25 cellular contexts compared by ENCODE assay signal in the genomic region with DNA sequence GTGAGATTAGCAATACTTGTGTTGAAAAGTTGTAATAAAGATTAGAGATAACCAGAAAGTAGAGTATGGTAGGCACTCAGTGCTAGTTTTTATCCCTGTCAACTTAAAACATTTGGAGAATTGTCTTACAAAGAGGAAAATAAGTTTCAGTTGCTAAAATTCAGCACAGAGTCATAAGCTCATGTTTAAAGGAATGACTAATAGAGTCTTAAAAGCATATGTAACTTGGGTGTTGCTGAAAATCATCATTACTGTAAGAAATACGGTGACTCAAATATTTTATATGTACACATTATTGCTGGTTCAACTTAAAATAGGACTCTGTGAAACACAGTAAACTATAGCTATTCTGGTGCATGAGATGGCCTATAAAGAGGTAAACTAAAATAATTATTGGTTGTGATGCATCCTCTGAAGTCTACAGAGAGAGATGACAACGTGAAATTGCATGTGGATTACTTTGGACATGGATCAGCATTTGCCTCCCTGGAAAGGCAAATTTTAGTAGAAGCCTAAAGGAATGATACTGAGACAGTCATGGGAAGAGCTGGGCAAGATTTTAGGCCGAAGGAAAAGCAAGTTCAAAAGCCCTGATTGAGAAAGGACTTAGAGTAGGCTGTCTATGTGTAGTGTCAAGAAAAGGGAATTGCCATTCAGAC. TPM values are rescaled to one million over a fixed set of nuclear protein-coding genes. Genes with fewer than 3 reads are reported as not detected.
"Had no signal": no experiment of that assay in that cellular context is flagged by ENCODE, and none has a peak within 500 bp of the region (broad histone marks: within the 10 kb centered on the region; RNA-seq: fewer than 3 reads in every experiment).

No MANE protein-coding gene starts in this region.

- H3K27me3 ChIP-seq: brain microvascular endothelial cell, esophagus muscularis mucosa, pancreas, right atrium auricular region, tibial nerve had no signal

- H3K27ac ChIP-seq: brain microvascular endothelial cell, esophagus muscularis mucosa, pancreas, psoas muscle, right atrium auricular region, tibial nerve, VCaP had no signal

- H3K9me3 ChIP-seq: esophagus muscularis mucosa, pancreas, psoas muscle, right atrium auricular region, tibial nerve had no signal

- H3K4me3 ChIP-seq: esophagus muscularis mucosa, pancreas, psoas muscle, right atrium auricular region, tibial nerve had no signal

- H3K36me3 ChIP-seq: brain microvascular endothelial cell, pancreas, right atrium auricular region had no signal

- H3K4me1 ChIP-seq: pancreas, right atrium auricular region, tibial nerve had no signal

- ATAC-seq: activated CD4-positive, CD25-positive, alpha-beta regulatory T cell treated with anti-CD3 and anti-CD28 coated beads, Interleukin-2, amount 50 U/mL, for 24 hours; activated CD8-positive, alpha-beta memory T cell treated with anti-CD3 and anti-CD28 coated beads, Interleukin-2, amount 10 ng/mL, durations not matched to agents 7 days and 5 days; left ventricle myocardium superior; pancreas; psoas muscle; stimulated activated naive CD8-positive, alpha-beta T cell treated with anti-CD3 and anti-CD28 coated beads, Interleukin-15, Interleukin-2, amounts not matched to agents 100 U/mL and 50 U/mL, for 24 hours had no signal

- DNase-seq: activated CD4-positive, alpha-beta memory T cell treated with anti-CD3 and anti-CD28 coated beads, Interleukin-2, amount 10 ng/mL, durations not matched to agents 7 days and 5 days; activated CD4-positive, alpha-beta T cell treated with anti-CD3 and anti-CD28 coated beads, Interleukin-2, amount 10 ng/mL, durations not matched to agents 24 days and 14 days; activated CD8-positive, alpha-beta memory T cell treated with anti-CD3 and anti-CD28 coated beads, Interleukin-2, amount 10 ng/mL, durations not matched to agents 7 days and 5 days; activated gamma-delta T cell treated with Interleukin-2 at 50 U/mL for 16 hours; activated T-cell treated with anti-CD3 and anti-CD28 coated beads for 4 hours; aorta; brain microvascular endothelial cell; central memory CD4-positive, alpha-beta T cell; foreskin melanocyte; glutamatergic neuron; hippocampal formation; left ventricle myocardium superior; mammary epithelial cell; pancreas; psoas muscle; stimulated activated CD4-positive, alpha-beta T cell treated with anti-CD3 and anti-CD28 coated beads, Interleukin-12 subunit alpha, Interleukin-12 subunit beta, amount 100 ng/mL, for 4 hours; stimulated activated CD4-positive, alpha-beta T cell treated with anti-CD3 and anti-CD28 coated beads, Interleukin-4, amount 100 ng/mL, for 4 hours; stimulated activated naive CD8-positive, alpha-beta T cell treated with anti-CD3 and anti-CD28 coated beads, Interleukin-15, Interleukin-2, amounts not matched to agents 100 U/mL and 50 U/mL, for 24 hours had no signal

RNA-seq across cellular contexts. Expression of a gene that starts 34.6 kb away (rescaled TPM):
- total RNA-seq: activated CD4-positive, alpha-beta memory T cell treated with anti-CD3 and anti-CD28 coated beads, Interleukin-2, amount 10 ng/mL, durations not matched to agents 7 days and 5 days; activated CD4-positive, alpha-beta T cell treated with anti-CD3 and anti-CD28 coated beads, Interleukin-2, amount 10 ng/mL, durations not matched to agents 24 days and 14 days; activated CD8-positive, alpha-beta memory T cell treated with anti-CD3 and anti-CD28 coated beads, Interleukin-2, amount 10 ng/mL, durations not matched to agents 7 days and 5 days; activated T-helper 1 cell treated with anti-CD3 and anti-CD28 coated beads, Interleukin-12 subunit alpha, Interleukin-12 subunit beta, Interleukin-2, Interleukin-4 antibody, amounts not matched to agents 30 ng/mL and 10 ng/mL and 1 ng/mL, durations not matched to agents 14 hours and 24 hours and 36 hours; T-helper 2 cell treated with Interferon-gamma antibody and Interleukin-4, amounts not matched to agents 100 ng/mL and 5 ng/mL, for 36 hours had no signal
- polyA plus RNA-seq: mammary epithelial cell had no signal
